ENCODE assay signal across 8 cellular contexts in genomic region chr5:127518319-127518621, GRCh38. TPM values are rescaled to one million over a fixed set of nuclear protein-coding genes. Genes with fewer than 3 reads are reported as not detected.
DNase-seq lines count a peak whose midpoint lies in the region; ATAC-seq, FAIRE-seq and TF ChIP-seq lines count a peak whose summit lies in the region.

No MANE protein-coding gene starts in this region.

- H3K9me3 Mint-ChIP-seq in endothelial cell (ENCODE audit: unreplicated experiment) = no peaks in the 10 kb centered on the region

- peak overlapping the region; percentile 99 for H3K9ac ChIP-seq in neuronal stem cell (ENCODE audit: low read depth, low read length, poor library complexity)

- H3K27ac Mint-ChIP-seq in endothelial cell (ENCODE audit: unreplicated experiment) = peak overlapping the region; percentile 39

- no peak overlapping the region for H2AK5ac ChIP-seq in neuronal stem cell (ENCODE audit: low read depth, low read length)

- peak overlapping the region; percentile 43 for H2BK120ac ChIP-seq in neuronal stem cell (ENCODE audit: low read depth, low read length)

- H2BK5ac ChIP-seq in neuronal stem cell (ENCODE audit: low read length) = no peak overlapping the region

- no peak overlapping the region for H3K4ac ChIP-seq in neuronal stem cell (ENCODE audit: low read length)

- no peak overlapping the region for H4K8ac ChIP-seq in neuronal stem cell (ENCODE audit: low read depth, low read length)

- peaks cover 14% of the 10 kb centered on the region for H3K4me1 Mint-ChIP-seq in endothelial cell (ENCODE audit: unreplicated experiment)

- no peak overlapping the region for H3K18ac ChIP-seq in neuronal stem cell (ENCODE audit: low read length)

- no peak overlapping the region for H3K23ac ChIP-seq in neuronal stem cell (ENCODE audit: low read depth, low read length, poor library complexity)

- ATAC-seq in HG02642 (IDR thresholded peaks at IDR 0.05; ENCODE audit: poor library complexity, unreplicated experiment) (no peak), GM18873 (IDR thresholded peaks at IDR 0.05; ENCODE audit: low FRiP score, unreplicated experiment) (no peak)

- peak overlapping the region; percentile 85 for H2AFZ ChIP-seq in neuronal stem cell (ENCODE audit: low read length)

- peak; percentile 70 for FAIRE-seq in GM12892 (lab: Jason Lieb, UNC)

- peak overlapping the region; percentile 91 for H3K4me3 Mint-ChIP-seq in endothelial cell (ENCODE audit: unreplicated experiment)

- H3K27me3 Mint-ChIP-seq in endothelial cell (ENCODE audit: unreplicated experiment) = peaks cover 1% of the 10 kb centered on the region

- H4K91ac ChIP-seq in neuronal stem cell (ENCODE audit: low read depth, low read length, poor library complexity) = no peak overlapping the region

- no peaks in the 10 kb centered on the region for H3K27me3 ChIP-seq in neuronal stem cell (ENCODE audit: control insufficient read depth in 3 of 3, insufficient read depth in 3 of 3, low read depth in 1 of 3, low read length in 3 of 3)

- H3K79me1 ChIP-seq in neuronal stem cell (ENCODE audit: low read depth, low read length) = peaks cover 5% of the 10 kb centered on the region

- no peak overlapping the region for H2BK12ac ChIP-seq in neuronal stem cell (ENCODE audit: low read length)

- peaks cover 0 to 31% of the 10 kb centered on the region in 2 donors for H3K9me3 ChIP-seq in neuronal stem cell (replicated peaks in 1 of 2; ENCODE audit: control insufficient read depth in 2 of 2, insufficient read depth in 1 of 2, low read depth in 1 of 2, low read length in 2 of 2)

- H3K4me1 ChIP-seq in neuronal stem cell (ENCODE audit: control insufficient read depth in 2 of 2, insufficient read depth in 1 of 2, low read depth in 1 of 2, low read length in 2 of 2) = peaks cover 2 to 3% of the 10 kb centered on the region in 2 donors

- DNase-seq in GM12892 (ENCODE audit: insufficient read length) = no peak
- no peak for DNase-seq in HEK293T (ENCODE audit: extremely low spot score)
- DNase-seq in OCI-M1 (lab: John Stamatoyannopoulos, UW) = peak; percentile 24
- no peak for DNase-seq in endothelial cell (ENCODE audit: low spot score)
- no peak for DNase-seq in neuronal stem cell (ENCODE audit: low spot score)
- no peak for DNase-seq in UCSD-AML1 (lab: John Stamatoyannopoulos, UW; ENCODE audit: unreplicated experiment)

- no CpG with 5 or more reads among the region's 10 CpGs for WGBS in neuronal stem cell (ENCODE audit: extremely low coverage in 2 of 2, insufficient read length in 2 of 2, insufficient replicate concordance in 1 of 2), 2 donors

- H3K36me3 Mint-ChIP-seq in endothelial cell (ENCODE audit: low read depth, unreplicated experiment) = peaks cover 29% of the 10 kb centered on the region

- no peak for TF ChIP-seq CTCF in endothelial cell (IDR thresholded peaks at IDR 0.05; ENCODE audit: unreplicated experiment)

- H3K27ac ChIP-seq in neuronal stem cell (replicated peaks; ENCODE audit: low read length) = peak overlapping the region; percentile 13

- H3K14ac ChIP-seq in neuronal stem cell (ENCODE audit: low read length) = peak overlapping the region; percentile 97

- H3K4me2 ChIP-seq in neuronal stem cell (ENCODE audit: insufficient read depth, low read length, poor library complexity, severe bottlenecking) = peak overlapping the region; percentile 48

- H3K36me3 ChIP-seq in neuronal stem cell (replicated peaks in 1 of 2; ENCODE audit: control insufficient read depth in 2 of 2, insufficient read depth in 2 of 2, low read length in 2 of 2) = peaks cover 2 to 41% of the 10 kb centered on the region in 2 donors

- TF ChIP-seq POLR2A in GM12892 (IDR thresholded peaks at IDR 0.05; ENCODE audit: low read depth, low read length) = no peak

- POLR2A ChIA-PET in HEK293T (lab: Yijun Ruan, JAX) = interaction anchor here (1.5 to 1.6 kb wide), 2 partner anchors 11 to 17 kb away, joined by 3 to 5 read pairs; no protein-coding TSS in a partner anchor

- CTCF ChIA-PET in HEK293T (lab: Yijun Ruan, JAX) = no interaction called here

- no peak overlapping the region for H2BK15ac ChIP-seq in neuronal stem cell (ENCODE audit: low read length)

- peak overlapping the region; percentile 84 to 94 for H3K4me3 ChIP-seq in neuronal stem cell (ENCODE audit: low read length in 2 of 2)

TF ChIP-seq in HEK293T, 16 proteins besides CTCF, POLR2A, EP300 and RAD21:
- TF ChIP-seq, protein P1, sequence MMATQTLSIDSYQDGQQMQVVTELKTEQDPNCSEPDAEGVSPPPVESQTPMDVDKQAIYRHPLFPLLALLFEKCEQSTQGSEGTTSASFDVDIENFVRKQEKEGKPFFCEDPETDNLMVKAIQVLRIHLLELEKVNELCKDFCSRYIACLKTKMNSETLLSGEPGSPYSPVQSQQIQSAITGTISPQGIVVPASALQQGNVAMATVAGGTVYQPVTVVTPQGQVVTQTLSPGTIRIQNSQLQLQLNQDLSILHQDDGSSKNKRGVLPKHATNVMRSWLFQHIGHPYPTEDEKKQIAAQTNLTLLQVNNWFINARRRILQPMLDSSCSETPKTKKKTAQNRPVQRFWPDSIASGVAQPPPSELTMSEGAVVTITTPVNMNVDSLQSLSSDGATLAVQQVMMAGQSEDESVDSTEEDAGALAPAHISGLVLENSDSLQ (IDR thresholded peaks at IDR 0.05) = peak; percentile 90
- TF ChIP-seq LEF1 (IDR thresholded peaks at IDR 0.05; ENCODE audit: borderline replicate concordance) (no peak), HDGF (IDR thresholded peaks at IDR 0.05; ENCODE audit: borderline replicate concordance) (no peak)

RNA-seq across cellular contexts. Expression of gene PRRC1, which starts 0.8 kb away (rescaled TPM):
- 27.3 TPM for polyA plus RNA-seq in GM12892 (2012; ENCODE audit: missing spikeins)
- total RNA-seq in endothelial cell (ENCODE audit: unreplicated experiment) = 61.1 TPM
- 51.5 TPM for polyA plus RNA-seq in neuronal stem cell (2013, experiment 1 of 2)
- 48.9 TPM for polyA plus RNA-seq in neuronal stem cell (2013, experiment 2 of 2)
